Comparison of ENCODE assay signal across 8 cellular contexts in genomic region chr10:100364735-100365391, GRCh38. TPM values are rescaled to one million over a fixed set of nuclear protein-coding genes. Genes with fewer than 3 reads are reported as not detected.
DNase-seq lines count a peak whose midpoint lies in the region; ATAC-seq and TF ChIP-seq lines count a peak whose summit lies in the region.

No MANE protein-coding gene starts in this region.

- H3K9me3 ChIP-seq in BE2C: no peaks in the 10 kb centered on the region
- no peaks in the 10 kb centered on the region for H3K9me3 ChIP-seq in MG63
- no peaks in the 10 kb centered on the region for H3K9me3 ChIP-seq in cardiac muscle cell (ENCODE audit: low read depth)

- H3K27ac ChIP-seq in VCaP (peak overlapping the region; percentile 75), cardiac muscle cell (peak overlapping the region; percentile 59)

- TF ChIP-seq CTCF in BE2C (IDR thresholded peaks at IDR 0.05; ENCODE audit: low read depth, low read length) (no peak), VCaP (conservative IDR thresholded peaks at IDR 0.05) (no peak), cardiac muscle cell (IDR thresholded peaks at IDR 0.05; ENCODE audit: low read depth, low read length) (no peak), GM10266 (IDR thresholded peaks at IDR 0.05; ENCODE audit: control insufficient read depth, insufficient read depth, low read depth, missing control alignments) (no peak)

- peak; percentile 75 for DNase-seq in BE2C
- DNase-seq in MG63: peak; percentile 83
- peak; percentile 45 to 81 for DNase-seq in cardiac muscle cell (ENCODE audit: low read depth in 1 of 2, low spot score in 1 of 2)
- DNase-seq in sciatic nerve (ENCODE audit: low spot score): peak; percentile 77
- no peak for DNase-seq in GM10266 (ENCODE audit: extremely low spot score)

- intact Hi-C loops in sciatic nerve (cut with DNase I): no loop called here

- ATAC-seq in sciatic nerve (peak; percentile 72), GM18868 (IDR thresholded peaks at IDR 0.05; ENCODE audit: unreplicated experiment) (no peak), GM19023 (IDR thresholded peaks at IDR 0.05; ENCODE audit: unreplicated experiment) (no peak)

- peaks cover 27% of the 10 kb centered on the region for H3K36me3 ChIP-seq in BE2C
- peaks cover 4% of the 10 kb centered on the region; the same call in 1 of the 2 replicates for H3K36me3 ChIP-seq in MG63
- peaks cover 24% of the 10 kb centered on the region for H3K36me3 ChIP-seq in cardiac muscle cell

- H3K4me1 ChIP-seq in BE2C (peaks cover 16% of the 10 kb centered on the region), cardiac muscle cell (ENCODE audit: low read depth) (peaks cover 8% of the 10 kb centered on the region)

- H3K27me3 ChIP-seq in BE2C (no peaks in the 10 kb centered on the region), MG63 (no peaks in the 10 kb centered on the region), cardiac muscle cell (no peaks in the 10 kb centered on the region)

- H3K4me3 ChIP-seq in BE2C (ENCODE audit: low read depth, low read length): no peak overlapping the region
- H3K4me3 ChIP-seq in MG63: no peak overlapping the region
- H3K4me3 ChIP-seq in cardiac muscle cell: no peak overlapping the region

RNA-seq across cellular contexts. Expression of gene SCD, which starts 17.8 kb away (rescaled TPM):
- polyA plus RNA-seq in BE2C (2012; ENCODE audit: insufficient read depth, insufficient read length, low read depth): 240 TPM
- total RNA-seq in MG63 (2014; rRNA removed; shearing (Covaris generic); ENCODE audit: low replicate concordance): 48.8 and 56.3 TPM in 2 replicates
- 149 and 275 TPM in 2 replicates for total RNA-seq in cardiac muscle cell
- 136 and 246 TPM in 2 replicates for polyA plus RNA-seq in cardiac muscle cell
- 300 TPM for total RNA-seq in sciatic nerve

RNA-seq across cellular contexts. Expression of gene PKD2L1, which starts 34.8 kb away (rescaled TPM):
- not detected for polyA plus RNA-seq in BE2C (2012; ENCODE audit: insufficient read depth, insufficient read length, low read depth)
- not detected in 2 replicates for total RNA-seq in MG63 (2014; rRNA removed; shearing (Covaris generic); ENCODE audit: low replicate concordance)
- total RNA-seq in cardiac muscle cell (not detected in 2 replicates), sciatic nerve (not detected)
- polyA plus RNA-seq in cardiac muscle cell: not detected in 2 replicates
